In the genomic region with DNA sequence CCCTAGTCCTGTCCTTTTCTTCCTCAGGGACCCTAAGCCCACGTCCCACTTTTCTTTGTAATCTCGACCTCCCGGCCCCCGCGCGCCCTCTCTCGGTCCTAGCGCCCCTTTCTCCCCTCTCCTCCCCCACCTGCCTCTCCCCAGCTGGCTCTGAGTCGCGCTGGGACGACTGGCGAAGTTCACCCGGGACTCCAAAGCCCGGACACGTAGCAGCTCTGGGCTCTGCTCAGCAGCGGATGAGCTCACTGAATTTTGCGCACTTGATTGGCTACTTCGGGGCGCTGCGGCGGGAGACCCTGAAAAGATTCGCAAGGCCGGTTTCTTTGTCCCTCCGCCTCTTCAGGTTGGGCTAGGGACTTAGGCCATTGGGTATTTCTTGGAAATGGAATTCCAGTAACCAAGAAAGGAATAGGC, we compare ENCODE assay signal across 8 cellular contexts. TPM values are rescaled to one million over a fixed set of nuclear protein-coding genes. Genes with fewer than 3 reads are reported as not detected.
DNase-seq lines count a peak whose midpoint lies in the region; ATAC-seq, FAIRE-seq and TF ChIP-seq lines count a peak whose summit lies in the region.

No MANE protein-coding gene starts in this region.

- no peaks in the 10 kb centered on the region for H3K36me3 Mint-ChIP-seq in HFFc6 (ENCODE audit: low read depth)

- H3K9me3 ChIP-seq in muscle layer of colon (ENCODE audit: low read length) (no peaks in the 10 kb centered on the region), BE2C (no peaks in the 10 kb centered on the region)

- H3K4me1 ChIP-seq in muscle layer of colon (ENCODE audit: insufficient read depth, low read length), result no peaks in the 10 kb centered on the region
- H3K4me1 ChIP-seq in BE2C, result no peaks in the 10 kb centered on the region

- H3K9me3 Mint-ChIP-seq in HFFc6, result no peaks in the 10 kb centered on the region

- DNase-seq in HFFc6 (no peak), NCI-H446 treated with DMSO at 0.1 percent for 48 hours (lab: John Stamatoyannopoulos, UW) (peak; percentile 82), epithelial cell of proximal tubule (ENCODE audit: low read depth) (no peak), activated gamma-delta T cell treated with Interleukin-2 at 50 U/mL for 16 hours (no peak), BE2C (no peak), urothelium cell line (ENCODE audit: low spot score) (no peak)

- H3K4me3 Mint-ChIP-seq in HFFc6, result peak overlapping the region; percentile 73; the same call in 1 of the 2 replicates

- H3K27ac Mint-ChIP-seq in HFFc6, result no peak overlapping the region

- peaks cover 12% of the 10 kb centered on the region; the same call in 1 of the 2 replicates for H3K4me1 Mint-ChIP-seq in HFFc6 (ENCODE audit: low read depth)

- no peak for FAIRE-seq in urothelium cell line (lab: Jason Lieb, UNC)

- peaks cover 52% of the 10 kb centered on the region for H3K27me3 Mint-ChIP-seq in HFFc6 (ENCODE audit: insufficient read depth)

- no peak for TF ChIP-seq CTCF in HFFc6 (IDR thresholded peaks at IDR 0.05)
- TF ChIP-seq CTCF in epithelial cell of proximal tubule (conservative IDR thresholded peaks at IDR 0.05; ENCODE audit: low read depth, low read length), result no peak
- TF ChIP-seq CTCF in BE2C (IDR thresholded peaks at IDR 0.05; ENCODE audit: low read depth, low read length), result no peak

- H3K27me3 ChIP-seq in muscle layer of colon (ENCODE audit: control insufficient read depth in 1 of 2, insufficient read depth in 2 of 2, low read length in 2 of 2) (peaks cover 0 to 18% of the 10 kb centered on the region in 2 donors), BE2C (peaks cover 7% of the 10 kb centered on the region; the same call in 1 of the 2 replicates)

- H3K4me3 ChIP-seq in epithelial cell of proximal tubule (ENCODE audit: low read depth, low read length) (peak overlapping the region; percentile 31), muscle layer of colon (ENCODE audit: low read depth in 1 of 2, low read length in 2 of 2) (peak overlapping the region; percentile 26 to 32), BE2C (ENCODE audit: low read depth, low read length) (no peak overlapping the region)

- TF ChIP-seq POLR2A in GM18505 (IDR thresholded peaks at IDR 0.05; ENCODE audit: borderline replicate concordance, extremely low read depth, insufficient read depth, insufficient read length), result peak; percentile 41

- ATAC-seq in GM18505 (IDR thresholded peaks at IDR 0.05; ENCODE audit: unreplicated experiment), result peak; percentile 95

- no peak overlapping the region for H3K27ac ChIP-seq in muscle layer of colon (ENCODE audit: low read depth, low read length)

- no peak overlapping the region for H3K9ac ChIP-seq in muscle layer of colon (ENCODE audit: low read length)

- H3K36me3 ChIP-seq in muscle layer of colon (ENCODE audit: insufficient read depth, low read length) (no peaks in the 10 kb centered on the region), BE2C (no peaks in the 10 kb centered on the region)

RNA-seq across cellular contexts. Expression of a gene that starts 16.3 kb away (rescaled TPM):
- not detected for total RNA-seq in HFFc6 (2021; fragmentation: NEBNext Ultra II Directional; extraction: Animal tissue kit (Norgen Biotek cat#: 25700))
- not detected in 2 replicates for total RNA-seq in epithelial cell of proximal tubule
- polyA plus RNA-seq in BE2C (2012; ENCODE audit: insufficient read depth, insufficient read length, low read depth), result not detected

RNA-seq across cellular contexts. Expression of a gene that starts 17.0 kb away (rescaled TPM):
- total RNA-seq in HFFc6 (2021; fragmentation: NEBNext Ultra II Directional; extraction: Animal tissue kit (Norgen Biotek cat#: 25700)), result under 1 TPM in 4 of 6 experiments, not detected in 2; 0.06 to 0.24 (median 0.17) TPM
- total RNA-seq in epithelial cell of proximal tubule, result not detected in 2 replicates
- 1.2 TPM for polyA plus RNA-seq in BE2C (2012; ENCODE audit: insufficient read depth, insufficient read length, low read depth)
